Comparison of ENCODE assay signal across 9 cellular contexts in the genomic region with DNA sequence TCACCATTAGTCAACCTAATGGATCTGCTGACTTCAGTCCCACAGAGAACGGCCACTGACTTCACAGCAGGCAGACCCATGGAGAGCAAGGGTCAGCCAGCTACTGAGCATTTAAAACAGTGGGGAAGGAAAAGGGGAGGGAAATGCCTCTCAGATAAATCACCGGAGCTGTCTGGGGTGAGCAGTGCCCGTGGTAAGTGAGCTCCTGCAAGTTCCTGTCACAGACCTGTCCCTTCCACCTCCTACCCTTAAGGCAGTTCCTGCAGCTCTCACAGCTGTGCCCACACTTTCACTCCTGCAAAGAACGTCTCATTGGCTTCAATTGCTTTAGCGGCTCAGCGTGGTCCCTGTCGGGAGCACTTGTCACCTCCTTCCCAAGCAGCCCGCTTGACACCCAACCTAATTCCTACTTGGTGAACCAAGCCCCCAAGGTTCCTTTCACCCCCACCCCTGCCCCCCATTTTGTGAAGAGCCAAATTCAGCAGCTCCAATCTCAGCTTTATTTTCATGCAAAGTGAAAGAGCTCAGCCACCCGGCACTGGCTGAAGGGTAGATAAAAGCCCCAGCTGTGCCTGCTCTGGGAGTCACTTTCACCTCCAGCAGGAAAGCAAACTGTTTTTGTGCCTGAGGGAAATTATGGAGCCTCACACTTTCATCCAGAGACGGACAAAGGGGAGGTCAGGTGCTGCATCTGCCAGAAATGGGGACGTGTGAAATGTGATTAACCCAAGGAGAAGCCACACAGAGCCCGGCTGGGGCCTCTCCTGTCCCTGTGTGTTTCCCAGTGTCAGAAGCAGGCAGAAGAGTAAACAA.
DNase-seq lines count a peak whose midpoint lies in the region; ATAC-seq, FAIRE-seq and TF ChIP-seq lines count a peak whose summit lies in the region.
"Had no signal": no experiment of that assay in that cellular context is flagged by ENCODE, and none has a peak within 500 bp of the region (broad histone marks: within the 10 kb centered on the region; RNA-seq: fewer than 3 reads in every experiment).

No MANE protein-coding gene starts in this region.

- no TSS peak for BruUV-seq in GM12878 (replicated peaks; lab: Mats Ljungman, UMichigan)

- ATAC-seq in GM21717 (IDR thresholded peaks at IDR 0.05; ENCODE audit: unreplicated experiment) (peak; percentile 72), GM12878 (peak; percentile 57), omental fat pad (ENCODE audit: low FRiP score) (no peak), esophagus mucosa (no peak)
- ATAC-seq: K562 had no signal

- H3K27ac ChIP-seq in GM12878 (ENCODE audit: control insufficient read depth, insufficient read depth) (0 out of 2 replicates have a peak overlapping the region, but pooled peaks have one; percentile 15), subcutaneous abdominal adipose tissue (ENCODE audit: low read depth, low read length) (no peak overlapping the region)

- H4K20me1 ChIP-seq in GM12878 (ENCODE audit: control insufficient read depth, insufficient read depth): no peaks in the 10 kb centered on the region

- no peak for TF ChIP-seq RAD21 in GM12878 (IDR thresholded peaks at IDR 0.05; ENCODE audit: insufficient read depth, low read depth, low read length)

- no peak for FAIRE-seq in GM12878 (lab: Jason Lieb, UNC)
- FAIRE-seq: K562 had no signal

- peak overlapping the region; percentile 36 for H2AFZ ChIP-seq in GM12878 (ENCODE audit: control insufficient read depth, low read depth, low read length)

- H3K9ac ChIP-seq in GM12878 (ENCODE audit: control insufficient read depth, insufficient read depth, low read length) (no peak overlapping the region), subcutaneous abdominal adipose tissue (ENCODE audit: low read length in 5 of 5) (peak overlapping the region in 4 of 5 donors; percentile 10 to 73 (median 17))

- in situ Hi-C loops in GM12878 (cut with MboI): no loop called here

- intact Hi-C loops in GM12878 (cut with micrococcal nuclease; ENCODE audit: unreplicated experiment): no loop called here

- no peaks in the 10 kb centered on the region for H3K79me2 ChIP-seq in GM12878 (ENCODE audit: control insufficient read depth, insufficient read depth, low read length)

- SMC1A ChIA-PET in GM12878 (lab: Charles Lee; ENCODE audit: uncharacterized antibody, unreplicated experiment): no interaction called here

- no peaks in the 10 kb centered on the region; a peak in 1 of 4 replicates for H3K27me3 ChIP-seq in GM12878 (replicated peaks in 1 of 2; ENCODE audit: control insufficient read depth in 2 of 2, insufficient read depth in 2 of 2, low read length in 1 of 2)
- H3K27me3 ChIP-seq in subcutaneous abdominal adipose tissue (ENCODE audit: control insufficient read depth in 5 of 5, insufficient read depth in 4 of 5, low read length in 5 of 5): no peaks in the 10 kb centered on the region

- no peaks in the 10 kb centered on the region for H3K4me1 ChIP-seq in GM12878 (ENCODE audit: control insufficient read depth, insufficient read depth, low read length)
- peaks cover 0 to 24% (median 16%) of the 10 kb centered on the region in 5 donors for H3K4me1 ChIP-seq in subcutaneous abdominal adipose tissue (ENCODE audit: control insufficient read depth in 5 of 5, insufficient read depth in 5 of 5, low read length in 5 of 5)

- 22% methylated on average over 12 of the region's 12 CpGs for WGBS in GM12878 (ENCODE audit: insufficient coverage, insufficient replicate concordance, low lambda C conversion rate, missing lambda C conversion rate)

- H3K36me3 ChIP-seq in GM12878 (ENCODE audit: control insufficient read depth in 2 of 2, insufficient read depth in 2 of 2, low read length in 1 of 2) (no peaks in the 10 kb centered on the region), subcutaneous abdominal adipose tissue (ENCODE audit: control insufficient read depth in 5 of 5, insufficient read depth in 5 of 5, low read length in 5 of 5) (no peaks in the 10 kb centered on the region)

- H3K4me2 ChIP-seq in GM12878 (ENCODE audit: control insufficient read depth, insufficient read depth): peak overlapping the region; percentile 26; the same call in 1 of the 2 replicates

- DNase-seq in DMS53 treated with DMSO at 0.1 percent for 48 hours (lab: John Stamatoyannopoulos, UW; ENCODE audit: unreplicated experiment) (peak; percentile 25), NCI-H2107 treated with DMSO at 0.1 percent for 48 hours (lab: John Stamatoyannopoulos, UW; ENCODE audit: unreplicated experiment) (peak; percentile 41), GM12878 (ENCODE audit: low read depth, low spot score) (peak; percentile 9), left kidney (ENCODE audit: low read depth, low spot score) (peak; percentile 91), omental fat pad (ENCODE audit: low spot score) (no peak)

- RAD21 ChIA-PET in GM12878 (lab: Charles Lee; ENCODE audit: unreplicated experiment): no interaction called here

- peak overlapping the region; percentile 42; the same call in 1 of the 2 replicates for H3K4me3 ChIP-seq in GM12878
- H3K4me3 ChIP-seq in subcutaneous abdominal adipose tissue (ENCODE audit: low read depth in 1 of 5, low read length in 5 of 5): peak overlapping the region; percentile 23 to 83 (median 59)
- H3K4me3 ChIP-seq: K562 had no signal

- POLR2A ChIA-PET in GM12878 (lab: Charles Lee): no interaction called here

- no peak for TF ChIP-seq CTCF in GM12878 (IDR thresholded peaks at IDR 0.05 in 2 of 3, conservative IDR thresholded peaks at IDR 0.05 in 1 of 3; ENCODE audit: control insufficient read depth in 2 of 3, extremely low read depth in 1 of 3, insufficient read depth in 1 of 3, low read depth in 3 of 3, low read length in 3 of 3)
- no peak for TF ChIP-seq CTCF in omental fat pad (IDR thresholded peaks at IDR 0.05)

- no peak for TF ChIP-seq POLR2A in GM12878 (IDR thresholded peaks at IDR 0.05; ENCODE audit: low read depth, low read length)

- CTCF ChIA-PET in GM12878 (lab: Yijun Ruan, JAX): no interaction called here

- peaks cover 2% of the 10 kb centered on the region; the same call in 2 of the 3 replicates for H3K9me3 ChIP-seq in GM12878 (replicated peaks; ENCODE audit: control insufficient read depth, insufficient read depth, low read length)
- H3K9me3 ChIP-seq in subcutaneous abdominal adipose tissue (ENCODE audit: control insufficient read depth in 5 of 5, low read length in 5 of 5): no peaks in the 10 kb centered on the region

- TF ChIP-seq EP300 in GM12878 (IDR thresholded peaks at IDR 0.05; ENCODE audit: borderline replicate concordance in 1 of 2, control insufficient read depth in 1 of 2, low read depth in 2 of 2, low read length in 2 of 2): no peak

TF ChIP-seq in GM12878, 131 proteins besides CTCF, POLR2A, EP300 and RAD21:
- TF ChIP-seq SUZ12 (IDR thresholded peaks at IDR 0.05; ENCODE audit: unreplicated experiment): peak; percentile 77
- no peak for TF ChIP-seq BMI1 (IDR thresholded peaks at IDR 0.05; ENCODE audit: borderline replicate concordance)
TF ChIP-seq in GM12878: peak in this region for 1.

Comparison
In these comparisons a context has a peak if more than half of its experiments do, and no peak if none do; other contexts are left out.
1. ATAC-seq: peak in GM21717 (single experiment) and GM12878 (single experiment); none in omental fat pad (single experiment) and esophagus mucosa (single experiment).